ENCODE assay signal across 20 cellular contexts in the genomic region with DNA sequence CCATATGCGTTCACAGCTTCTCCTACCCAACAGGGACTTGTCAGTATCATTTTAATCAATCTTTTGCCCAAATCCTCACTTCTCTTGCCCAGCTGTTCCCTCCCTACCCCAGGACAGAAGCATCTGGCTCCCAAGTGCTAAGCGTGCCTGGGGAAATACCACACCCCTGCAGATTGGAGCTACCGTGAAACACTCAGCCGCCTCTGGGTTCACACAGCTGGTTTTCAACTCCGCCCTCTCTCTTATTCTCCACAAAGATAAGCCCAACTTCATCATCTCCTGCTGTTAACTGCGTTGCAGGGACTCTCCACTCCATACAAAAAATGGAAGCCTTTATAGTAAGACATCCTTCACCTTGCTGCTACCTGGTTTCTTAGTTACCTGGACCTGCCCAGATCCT.
DNase-seq lines count a peak whose midpoint lies in the region; TF ChIP-seq lines count a peak whose summit lies in the region.
"Had no signal": no experiment of that assay in that cellular context is flagged by ENCODE, and none has a peak within 500 bp of the region (broad histone marks: within the 10 kb centered on the region; RNA-seq: fewer than 3 reads in every experiment).

No MANE protein-coding gene starts in this region.

- no peaks in the 10 kb centered on the region for H3K36me3 Mint-ChIP-seq in CD8-positive, alpha-beta memory T cell
- no peaks in the 10 kb centered on the region for H3K36me3 Mint-ChIP-seq in immature natural killer cell
- H3K36me3 Mint-ChIP-seq: CD4-positive, CD25-positive, alpha-beta regulatory T cell; CD8-positive, alpha-beta T cell had no signal

- H3K79me2 ChIP-seq in mesendoderm (ENCODE audit: control insufficient read depth, insufficient read depth, low read length): no peaks in the 10 kb centered on the region

- no peak overlapping the region for H3K9ac ChIP-seq in mesendoderm (ENCODE audit: low read length)
- H3K9ac ChIP-seq: BLaER1 had no signal

- peaks cover 3% of the 10 kb centered on the region for H3K4me1 ChIP-seq in mesendoderm (ENCODE audit: control insufficient read depth, low read depth, low read length)
- no peaks in the 10 kb centered on the region for H3K4me1 ChIP-seq in CD8-positive, alpha-beta memory T cell (ENCODE audit: insufficient read depth, low read length)

- TF ChIP-seq CTCF in fibroblast of villous mesenchyme (IDR thresholded peaks at IDR 0.05; ENCODE audit: insufficient read depth, low read depth, low read length): no peak

- H3K56ac ChIP-seq in mesendoderm (ENCODE audit: low read length): no peak overlapping the region

- no peaks in the 10 kb centered on the region for H3K27me3 ChIP-seq in mesendoderm (ENCODE audit: insufficient read depth, low read length, poor library complexity)
- H3K27me3 ChIP-seq in CD8-positive, alpha-beta memory T cell (ENCODE audit: insufficient read depth, low read length, poor library complexity, severe bottlenecking): no peaks in the 10 kb centered on the region

- H3K9me3 Mint-ChIP-seq in CD8-positive, alpha-beta memory T cell: peaks cover 0 to 5% (median 0%) of the 10 kb centered on the region in 5 donors
- H3K9me3 Mint-ChIP-seq in immature natural killer cell: no peaks in the 10 kb centered on the region
- H3K9me3 Mint-ChIP-seq: CD8-positive, alpha-beta T cell; GM23338; HFFc6 had no signal

- no peaks in the 10 kb centered on the region for H3K4me1 Mint-ChIP-seq in CD8-positive, alpha-beta memory T cell
- no peaks in the 10 kb centered on the region for H3K4me1 Mint-ChIP-seq in immature natural killer cell
- H3K4me1 Mint-ChIP-seq: CD4-positive, CD25-positive, alpha-beta regulatory T cell; GM23338 had no signal

- H3K4me2 ChIP-seq in mesendoderm (ENCODE audit: low read length): no peak overlapping the region
- H3K4me2 ChIP-seq: BLaER1, GM23338 had no signal

- no peak overlapping the region for H3K23ac ChIP-seq in mesendoderm (ENCODE audit: low read length)

- no peak overlapping the region for H4K8ac ChIP-seq in mesendoderm (ENCODE audit: low read depth, low read length)

- CTCF ChIA-PET in CD8-positive, alpha-beta memory T cell (lab: Charles Lee): no interaction called here

- H3K36me3 ChIP-seq in mesendoderm (ENCODE audit: control insufficient read depth, insufficient read depth, low read length): no peaks in the 10 kb centered on the region
- no peaks in the 10 kb centered on the region for H3K36me3 ChIP-seq in CD8-positive, alpha-beta memory T cell (ENCODE audit: insufficient read depth, low read length)

- DNase-seq in NCI-H748 (lab: John Stamatoyannopoulos, UW; ENCODE audit: unreplicated experiment): peak; percentile 1
- DNase-seq in NCI-H748 treated with DMSO at 0.1 percent for 48 hours (lab: John Stamatoyannopoulos, UW): no peak
- DNase-seq in fibroblast of villous mesenchyme (ENCODE audit: low read depth): peak; percentile 28
- DNase-seq in mesendoderm: peak; percentile 70
- DNase-seq in NCI-H510A (lab: John Stamatoyannopoulos, UW): no peak
- no peak for DNase-seq in CD8-positive, alpha-beta memory T cell
- DNase-seq in immature natural killer cell: no peak
- DNase-seq: CD4-positive, CD25-positive, alpha-beta regulatory T cell; CD8-positive, alpha-beta T cell; DMS 273 treated with DMSO at 0.1 percent for 48 hours; DMS79; EL; GF-D8; H9; HFFc6 had no signal

- no peaks in the 10 kb centered on the region for H3K27me3 Mint-ChIP-seq in CD8-positive, alpha-beta memory T cell
- H3K27me3 Mint-ChIP-seq in immature natural killer cell (ENCODE audit: low read depth in 3 of 3): peaks cover 0 to 4% (median 0%) of the 10 kb centered on the region in 3 donors
- H3K27me3 Mint-ChIP-seq: B cell; CD4-positive, CD25-positive, alpha-beta regulatory T cell had no signal

- H3K27ac Mint-ChIP-seq in CD8-positive, alpha-beta memory T cell: no peak overlapping the region
- no peak overlapping the region for H3K27ac Mint-ChIP-seq in immature natural killer cell
- H3K27ac Mint-ChIP-seq: B cell; CD4-positive, CD25-positive, alpha-beta regulatory T cell; CD8-positive, alpha-beta T cell; GM23338; H9; HFFc6 had no signal

- WGBS in mesendoderm (ENCODE audit: extremely low coverage, insufficient coverage, low lambda C conversion rate): no CpG with 5 or more reads among the region's 6 CpGs

- H3K4me3 ChIP-seq in fibroblast of villous mesenchyme (ENCODE audit: low read depth, low read length): no peak overlapping the region
- no peak overlapping the region for H3K4me3 ChIP-seq in mesendoderm (ENCODE audit: low read length)
- H3K4me3 ChIP-seq in CD8-positive, alpha-beta memory T cell (ENCODE audit: low read length): no peak overlapping the region
- H3K4me3 ChIP-seq: BLaER1, GM23338 had no signal

- POLR2A ChIA-PET in CD8-positive, alpha-beta memory T cell (lab: Charles Lee): no interaction called here

- no peak overlapping the region for H2AK5ac ChIP-seq in mesendoderm (ENCODE audit: low read length)

- no peaks in the 10 kb centered on the region for H3K79me1 ChIP-seq in mesendoderm (ENCODE audit: low read length)

- no peak overlapping the region for H2BK15ac ChIP-seq in mesendoderm (replicated peaks; ENCODE audit: low read depth)

- no peak overlapping the region for H2BK5ac ChIP-seq in mesendoderm (ENCODE audit: low read length)

- H3K4ac ChIP-seq in mesendoderm (ENCODE audit: low read depth, low read length): no peak overlapping the region

- no peak overlapping the region for H3K4me3 Mint-ChIP-seq in CD8-positive, alpha-beta memory T cell
- no peak overlapping the region for H3K4me3 Mint-ChIP-seq in immature natural killer cell
- H3K4me3 Mint-ChIP-seq: B cell; CD4-positive, CD25-positive, alpha-beta regulatory T cell; CD8-positive, alpha-beta T cell; GM23338; H9; HFFc6 had no signal

- H3K9me3 ChIP-seq in CD8-positive, alpha-beta memory T cell (ENCODE audit: low read length): no peaks in the 10 kb centered on the region

- no peak overlapping the region for H3K18ac ChIP-seq in mesendoderm (ENCODE audit: low read length)

- H2BK120ac ChIP-seq in mesendoderm (ENCODE audit: low read depth, low read length): no peak overlapping the region

- H4K5ac ChIP-seq in mesendoderm (ENCODE audit: low read length): no peak overlapping the region

- no peak overlapping the region for H3K27ac ChIP-seq in mesendoderm (ENCODE audit: low read depth, low read length)
- H3K27ac ChIP-seq in CD8-positive, alpha-beta memory T cell (ENCODE audit: low read depth, low read length): no peak overlapping the region
- H3K27ac ChIP-seq: 22Rv1, BLaER1, C4-2B had no signal

Comparison
In these comparisons a context has a peak if more than half of its experiments do, and no peak if none do; other contexts are left out.
1. DNase-seq: peak in NCI-H748 (single experiment), fibroblast of villous mesenchyme (single experiment) and mesendoderm (single experiment); none in NCI-H748 treated with DMSO at 0.1 percent for 48 hours (single experiment), NCI-H510A (single experiment), CD8-positive, alpha-beta memory T cell (0 of 5) and immature natural killer cell (0 of 3).